In genomic region chr10:112389147-112389822, GRCh38 we compare ENCODE assay signal across 8 cellular contexts. TPM values are rescaled to one million over a fixed set of nuclear protein-coding genes. Genes with fewer than 3 reads are reported as not detected.
DNase-seq lines count a peak whose midpoint lies in the region; ATAC-seq, FAIRE-seq and TF ChIP-seq lines count a peak whose summit lies in the region.

No MANE protein-coding gene starts in this region.

- ATAC-seq in GM18907 (IDR thresholded peaks at IDR 0.05; ENCODE audit: unreplicated experiment) (peak; percentile 77), HG02943 (IDR thresholded peaks at IDR 0.05; ENCODE audit: low read depth, unreplicated experiment) (peak; percentile 61)

- 70% methylated on average over 8 of the region's 8 CpGs for WGBS in prostate gland

- no peaks in the 10 kb centered on the region for H3K27me3 ChIP-seq in muscle layer of duodenum (ENCODE audit: low read depth, low read length)
- no peaks in the 10 kb centered on the region for H3K27me3 ChIP-seq in prostate gland (replicated peaks; ENCODE audit: insufficient read depth)

- intact Hi-C loops in prostate gland (cut with DNase I), result no loop called here

- no peaks in the 10 kb centered on the region for H3K36me3 ChIP-seq in muscle layer of duodenum (ENCODE audit: control insufficient read depth in 1 of 2, insufficient read depth in 2 of 2, low read length in 2 of 2)
- no peaks in the 10 kb centered on the region for H3K36me3 ChIP-seq in prostate gland

- no peak for TF ChIP-seq CTCF in choroid plexus epithelial cell (conservative IDR thresholded peaks at IDR 0.05; ENCODE audit: low read depth, low read length)
- TF ChIP-seq CTCF in prostate gland (IDR thresholded peaks at IDR 0.05), result no peak

- H3K27ac ChIP-seq in muscle layer of duodenum (ENCODE audit: low read length) (peak overlapping the region; percentile 53), prostate gland (no peak overlapping the region)

- H3K9me3 ChIP-seq in muscle layer of duodenum (ENCODE audit: control insufficient read depth in 1 of 2, low read length in 2 of 2) (no peaks in the 10 kb centered on the region), prostate gland (no peaks in the 10 kb centered on the region)

- DNase-seq in RCC 7860 (ENCODE audit: low spot score) (peak; percentile 92), choroid plexus epithelial cell (ENCODE audit: low read depth) (peak; percentile 56), prostate gland (ENCODE audit: low spot score) (no peak), NCI-H1105 (lab: John Stamatoyannopoulos, UW) (no peak), frontal cortex (ENCODE audit: low spot score in 2 of 2) (no peak)

- FAIRE-seq in RCC 7860 (lab: Jason Lieb, UNC) (peak; percentile 56), frontal cortex (lab: Jason Lieb, UNC) (no peak)

- H3K4me3 ChIP-seq in choroid plexus epithelial cell (ENCODE audit: low read depth, low read length), result no peak overlapping the region
- H3K4me3 ChIP-seq in muscle layer of duodenum (ENCODE audit: low read depth in 1 of 2, low read length in 2 of 2), result no peak overlapping the region
- H3K4me3 ChIP-seq in prostate gland, result no peak overlapping the region

- H3K4me1 ChIP-seq in muscle layer of duodenum (ENCODE audit: control insufficient read depth in 1 of 2, insufficient read depth in 2 of 2, low read length in 2 of 2) (peaks cover 0 to 9% of the 10 kb centered on the region in 2 donors), prostate gland (replicated peaks) (peaks cover 4% of the 10 kb centered on the region)

- no peak for TF ChIP-seq POLR2A in prostate gland (IDR thresholded peaks at IDR 0.05)

RNA-seq across cellular contexts. Expression of gene ACSL5, which starts 15.4 kb away (rescaled TPM):
- 10 to 100 TPM; 14.5 to 19.7 TPM for total RNA-seq in prostate gland
- 2.4 TPM for total RNA-seq in frontal cortex

RNA-seq across cellular contexts. Expression of gene ZDHHC6, which starts 57.4 kb away (rescaled TPM):
- 10 to 100 TPM; 21.3 to 28.0 TPM for total RNA-seq in prostate gland
- total RNA-seq in frontal cortex, result 31.0 TPM

RNA-seq across cellular contexts. Expression of gene VTI1A, which starts 57.7 kb away (rescaled TPM):
- total RNA-seq in prostate gland (10 to 100 TPM; 53.3 to 57.5 TPM), frontal cortex (48.1 TPM)

Comparison
In these comparisons a context has a peak if more than half of its experiments do, and no peak if none do; other contexts are left out.
1. DNase-seq: peak in RCC 7860 (single experiment) and choroid plexus epithelial cell (single experiment); none in prostate gland (single experiment), NCI-H1105 (single experiment) and frontal cortex (0 of 2).